In the genomic region with DNA sequence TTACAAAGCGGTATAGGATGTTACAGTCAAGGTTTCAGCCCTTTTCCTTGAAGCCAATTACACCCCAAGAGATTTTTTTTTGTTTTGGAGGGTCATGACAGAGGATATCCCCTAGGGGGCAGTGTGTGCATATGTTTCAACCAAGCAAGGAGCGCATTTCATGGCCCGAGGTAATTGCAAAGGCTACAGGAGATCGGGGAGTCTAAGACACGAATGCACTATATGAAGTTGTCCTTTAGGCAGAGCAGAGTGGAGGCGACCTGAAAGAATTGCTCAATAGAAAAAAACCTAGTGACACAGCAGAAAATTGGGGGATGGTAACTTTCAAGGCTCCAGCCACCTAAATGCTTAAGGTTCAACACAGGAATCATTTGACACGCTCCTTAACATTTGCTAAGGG, we compare ENCODE assay signal across 8 cellular contexts.
DNase-seq lines count a peak whose midpoint lies in the region; ATAC-seq and TF ChIP-seq lines count a peak whose summit lies in the region.

No MANE protein-coding gene starts in this region.

- ATAC-seq in activated naive CD8-positive, alpha-beta T cell treated with anti-CD3 and anti-CD28 coated beads, Interleukin-2, amount 10 ng/mL, durations not matched to agents 7 days and 5 days (ENCODE audit: low read depth), result peak; percentile 73
- peak; percentile 28 to 70 (median 46) for ATAC-seq in heart left ventricle
- ATAC-seq in HG03469 (IDR thresholded peaks at IDR 0.05; ENCODE audit: unreplicated experiment), result no peak

- H3K4me1 Mint-ChIP-seq in HFFc6 (ENCODE audit: low read depth), result peaks cover 41% of the 10 kb centered on the region
- H3K4me1 Mint-ChIP-seq in activated naive CD8-positive, alpha-beta T cell treated with anti-CD3 and anti-CD28 coated beads, Interleukin-2, amount 10 ng/mL, durations not matched to agents 7 days and 5 days, result peaks cover 9% of the 10 kb centered on the region

- DNase-seq in HFFc6 (peak; percentile 74), NCI-H1048 (lab: John Stamatoyannopoulos, UW) (peak; percentile 40), SK-MEL-5 (ENCODE audit: low read depth, low spot score) (peak; percentile 77), heart left ventricle (peak in 4 of 5 donors; percentile 49 to 66 (median 56)), putamen (ENCODE audit: low spot score) (peak; percentile 78)
- peak; percentile 35 for DNase-seq in activated naive CD8-positive, alpha-beta T cell treated with anti-CD3 and anti-CD28 coated beads, Interleukin-2, amount 10 ng/mL, durations not matched to agents 7 days and 5 days

- H3K36me3 ChIP-seq in heart left ventricle, result no peaks in the 10 kb centered on the region

- H3K4me3 Mint-ChIP-seq in HFFc6, result no peak overlapping the region; the same call in 1 of the 2 replicates
- H3K4me3 Mint-ChIP-seq in activated naive CD8-positive, alpha-beta T cell treated with anti-CD3 and anti-CD28 coated beads, Interleukin-2, amount 10 ng/mL, durations not matched to agents 7 days and 5 days, result no peak overlapping the region

- H3K27me3 Mint-ChIP-seq in HFFc6 (ENCODE audit: insufficient read depth), result peaks cover 1% of the 10 kb centered on the region
- H3K27me3 Mint-ChIP-seq in activated naive CD8-positive, alpha-beta T cell treated with anti-CD3 and anti-CD28 coated beads, Interleukin-2, amount 10 ng/mL, durations not matched to agents 7 days and 5 days, result peaks cover 6% of the 10 kb centered on the region

- peaks cover 0 to 18% (median 7%) of the 10 kb centered on the region in 12 donors for H3K4me1 ChIP-seq in heart left ventricle

- no peak for TF ChIP-seq POLR2A in heart left ventricle (IDR thresholded peaks at IDR 0.05)

- peak; percentile 80 for TF ChIP-seq CTCF in GM12872 (IDR thresholded peaks at IDR 0.05; ENCODE audit: insufficient read depth, low read depth, low read length)
- TF ChIP-seq CTCF in HFFc6 (IDR thresholded peaks at IDR 0.05), result peak; percentile 97
- peak; percentile 76 to 93 (median 88) for TF ChIP-seq CTCF in heart left ventricle (IDR thresholded peaks at IDR 0.05)

- H3K36me3 Mint-ChIP-seq in HFFc6 (ENCODE audit: low read depth), result no peaks in the 10 kb centered on the region
- H3K36me3 Mint-ChIP-seq in activated naive CD8-positive, alpha-beta T cell treated with anti-CD3 and anti-CD28 coated beads, Interleukin-2, amount 10 ng/mL, durations not matched to agents 7 days and 5 days, result no peaks in the 10 kb centered on the region

- no peak overlapping the region for H3K27ac ChIP-seq in heart left ventricle

- 15 to 16% (median 16%) methylated on average over 7 of the region's 7 CpGs for WGBS in heart left ventricle, 4 donors

- no peaks in the 10 kb centered on the region for H3K9me3 ChIP-seq in heart left ventricle

- peak overlapping the region; percentile 72 for H3K27ac Mint-ChIP-seq in HFFc6
- H3K27ac Mint-ChIP-seq in activated naive CD8-positive, alpha-beta T cell treated with anti-CD3 and anti-CD28 coated beads, Interleukin-2, amount 10 ng/mL, durations not matched to agents 7 days and 5 days, result no peak overlapping the region

- H3K4me3 ChIP-seq in heart left ventricle, result no peak overlapping the region

- intact Hi-C loops in heart left ventricle (cut with DNase I), result loop anchor here (1.0 to 10.0 kb wide), 14 partner anchors 367 to 1829 kb away; a partner anchor contains a TSS

- no peaks in the 10 kb centered on the region for H3K27me3 ChIP-seq in heart left ventricle

- in situ Hi-C loops in SK-MEL-5 (cut with HindIII; ENCODE audit: low pct_unique_long_range_greater_than_20kb, low sequenced_read_pairs), result no loop called here

- H3K9me3 Mint-ChIP-seq in HFFc6, result no peaks in the 10 kb centered on the region
- H3K9me3 Mint-ChIP-seq in activated naive CD8-positive, alpha-beta T cell treated with anti-CD3 and anti-CD28 coated beads, Interleukin-2, amount 10 ng/mL, durations not matched to agents 7 days and 5 days, result no peaks in the 10 kb centered on the region

- POLR2A ChIA-PET in activated naive CD8-positive, alpha-beta T cell treated with anti-CD3 and anti-CD28 coated beads, Interleukin-2, amount 10 ng/mL, durations not matched to agents 7 days and 5 days (lab: Charles Lee), result no interaction called here
